In genomic region chr12:89383235-89384049, GRCh38 we compare ENCODE assay signal across 9 cellular contexts. TPM values are rescaled to one million over a fixed set of nuclear protein-coding genes. Genes with fewer than 3 reads are reported as not detected.
DNase-seq lines count a peak whose midpoint lies in the region; ATAC-seq and TF ChIP-seq lines count a peak whose summit lies in the region.
"Had no signal": no experiment of that assay in that cellular context is flagged by ENCODE, and none has a peak within 500 bp of the region (broad histone marks: within the 10 kb centered on the region; RNA-seq: fewer than 3 reads in every experiment).

No MANE protein-coding gene starts in this region.

- CTCF ChIA-PET in SK-N-SH (lab: Yijun Ruan, JAX): no interaction called here

- H3K4me3 ChIP-seq in GM23338: no peak overlapping the region
- no peak overlapping the region for H3K4me3 ChIP-seq in SK-N-SH (ENCODE audit: low read depth in 2 of 2, low read length in 1 of 2)
- H3K4me3 ChIP-seq in heart right ventricle: peak overlapping the region in 2 of 10 donors; percentile 5 to 11
- no peak overlapping the region for H3K4me3 ChIP-seq in gastrocnemius medialis

- TF ChIP-seq CTCF in GM23338 (conservative IDR thresholded peaks at IDR 0.05; ENCODE audit: low read depth in 2 of 2) (no peak), SK-N-SH (IDR thresholded peaks at IDR 0.05) (no peak), heart right ventricle (IDR thresholded peaks at IDR 0.05) (no peak), gastrocnemius medialis (IDR thresholded peaks at IDR 0.05 in 4 of 5, conservative IDR thresholded peaks at IDR 0.05 in 1 of 5) (no peak)

- WGBS in SK-N-SH (ENCODE audit: low lambda C conversion rate): 93% methylated on average over 6 of the region's 6 CpGs
- 78 to 82% methylated on average over 6 of the region's 6 CpGs for WGBS in heart right ventricle, 2 donors

- H3K4me2 ChIP-seq in GM23338 (0 out of 2 replicates have a peak overlapping the region, but pooled peaks have one; percentile 2), SK-N-SH (peak overlapping the region; percentile 46)

- H3K4me1 Mint-ChIP-seq in GM23338: peaks cover 44% of the 10 kb centered on the region

- no peak overlapping the region for H3K9ac ChIP-seq in SK-N-SH

- no peaks in the 10 kb centered on the region for H3K9me2 ChIP-seq in GM23338 (ENCODE audit: insufficient read depth)
- no peaks in the 10 kb centered on the region for H3K9me2 ChIP-seq in SK-N-SH

- DNase-seq in GM23338 (ENCODE audit: low spot score) (no peak), SK-N-SH (peak; percentile 50), heart right ventricle (no peak), gastrocnemius medialis (no peak), NCI-H526 treated with DMSO at 0.1 percent for 48 hours (lab: John Stamatoyannopoulos, UW) (no peak), glomerular visceral epithelial cell (ENCODE audit: extremely low spot score) (no peak), globus pallidus (ENCODE audit: low spot score) (no peak)
- DNase-seq: activated CD8-positive, alpha-beta memory T cell treated with anti-CD3 and anti-CD28 coated beads, Interleukin-2, amount 50 U/mL, for 48 hours had no signal

- H3K27ac Mint-ChIP-seq in GM23338: peak overlapping the region; percentile 88

- peak in 1 of 2 experiments; percentile 78; a peak in 2 of 4 replicates for TF ChIP-seq EP300 in SK-N-SH (IDR thresholded peaks at IDR 0.05; ENCODE audit: borderline replicate concordance in 1 of 2, low read depth in 1 of 2, low read length in 1 of 2)

- intact Hi-C loops in heart right ventricle (cut with DNase I) (loop anchor here in 2 of 10 donors (5.0 to 10.0 kb wide), 2 partner anchors 69 to 71 kb away; no protein-coding TSS in a partner anchor), gastrocnemius medialis (cut with DNase I; ENCODE audit: low total_unique reads) (no loop called here)

- H3K27me3 Mint-ChIP-seq in GM23338 (ENCODE audit: insufficient read depth, low read depth, poor library complexity): no peaks in the 10 kb centered on the region

- H2AFZ ChIP-seq in GM23338: peak overlapping the region; percentile 0; the same call in 1 of the 2 replicates
- H2AFZ ChIP-seq in SK-N-SH (ENCODE audit: low read depth): no peak overlapping the region

- H3F3A ChIP-seq in GM23338 (replicated peaks; ENCODE audit: low read depth): no peaks in the 10 kb centered on the region
- no peaks in the 10 kb centered on the region for H3F3A ChIP-seq in SK-N-SH (replicated peaks; ENCODE audit: insufficient read depth)

- H3K79me2 ChIP-seq in GM23338 (replicated peaks; ENCODE audit: insufficient read depth) (no peaks in the 10 kb centered on the region), SK-N-SH (ENCODE audit: insufficient read depth) (no peaks in the 10 kb centered on the region)

- H3K27me3 ChIP-seq in GM23338 (ENCODE audit: insufficient read depth) (no peaks in the 10 kb centered on the region; the same call in 1 of the 2 replicates), SK-N-SH (ENCODE audit: insufficient read depth) (no peaks in the 10 kb centered on the region), heart right ventricle (no peaks in the 10 kb centered on the region), gastrocnemius medialis (no peaks in the 10 kb centered on the region)

- in situ Hi-C loops in gastrocnemius medialis (cut with MboI; ENCODE audit: low sequenced_read_pairs in 4 of 4): loop anchor here in 1 of 4 donors (25.0 kb wide), 1 partner anchor 96 kb away; no protein-coding TSS in a partner anchor

- H3K36me3 ChIP-seq in GM23338 (ENCODE audit: insufficient read depth) (no peaks in the 10 kb centered on the region), SK-N-SH (replicated peaks in 1 of 2; ENCODE audit: control insufficient read depth in 1 of 2, insufficient read depth in 2 of 2, low read length in 1 of 2) (no peaks in the 10 kb centered on the region), heart right ventricle (no peaks in the 10 kb centered on the region), gastrocnemius medialis (no peaks in the 10 kb centered on the region)

- no peaks in the 10 kb centered on the region for H3K9me3 ChIP-seq in SK-N-SH
- H3K9me3 ChIP-seq in heart right ventricle: no peaks in the 10 kb centered on the region
- no peaks in the 10 kb centered on the region for H3K9me3 ChIP-seq in gastrocnemius medialis

- no peaks in the 10 kb centered on the region for H3K9me3 Mint-ChIP-seq in GM23338

- H3K27ac ChIP-seq in GM23338 (ENCODE audit: low read depth) (peak overlapping the region; percentile 18; the same call in 1 of the 2 replicates), SK-N-SH (ENCODE audit: low read depth in 2 of 2, low read length in 1 of 2) (peak overlapping the region; percentile 35 to 88; a peak in 3 of 4 replicates), heart right ventricle (peak overlapping the region; percentile 17 to 82 (median 62)), gastrocnemius medialis (peak overlapping the region in 1 of 4 donors; percentile 13)

- POLR2A ChIA-PET in SK-N-SH (lab: Yijun Ruan, JAX): interaction anchor here (1.5 kb wide), 1 partner anchor 29 kb away, joined by 3 read pairs; no protein-coding TSS in a partner anchor

- H3K4me3 Mint-ChIP-seq in GM23338: peak overlapping the region; percentile 2; the same call in 1 of the 3 replicates

- peaks cover 41% of the 10 kb centered on the region for H3K4me1 ChIP-seq in GM23338 (ENCODE audit: insufficient read depth)
- peaks cover 27 to 35% of the 10 kb centered on the region in 2 experiments; a peak in 3 of 4 replicates for H3K4me1 ChIP-seq in SK-N-SH (ENCODE audit: control insufficient read depth in 1 of 2, insufficient read depth in 2 of 2, low read depth in 1 of 2, low read length in 1 of 2)
- peaks cover 2 to 59% (median 38%) of the 10 kb centered on the region in 9 donors for H3K4me1 ChIP-seq in heart right ventricle
- H3K4me1 ChIP-seq in gastrocnemius medialis: peaks cover 5% of the 10 kb centered on the region in 2 donors

- TF ChIP-seq RAD21 in SK-N-SH (IDR thresholded peaks at IDR 0.05; ENCODE audit: low read length): no peak

- no peak for TF ChIP-seq POLR2A in gastrocnemius medialis (IDR thresholded peaks at IDR 0.05)

- ATAC-seq in GM23338 (peak; percentile 45), heart right ventricle (peak in 7 of 8 donors; percentile 16 to 53 (median 40)), gastrocnemius medialis (peak; percentile 48 to 53), GM18502 (IDR thresholded peaks at IDR 0.05; ENCODE audit: poor library complexity, unreplicated experiment) (no peak)

- H4K20me1 ChIP-seq in GM23338 (replicated peaks; ENCODE audit: insufficient read depth): no peaks in the 10 kb centered on the region
- no peaks in the 10 kb centered on the region for H4K20me1 ChIP-seq in SK-N-SH (ENCODE audit: insufficient read depth)

- no peaks in the 10 kb centered on the region for H3K36me3 Mint-ChIP-seq in GM23338 (ENCODE audit: low read depth)

TF ChIP-seq in GM23338, 12 proteins besides CTCF, POLR2A, EP300 and RAD21 (continues in another document):
- TF ChIP-seq POLR2AphosphoS5 (IDR thresholded peaks at IDR 0.05; ENCODE audit: low read depth) (no peak), EZH2phosphoT487 (IDR thresholded peaks at IDR 0.05; ENCODE audit: unreplicated experiment) (no peak), STAT1 (IDR thresholded peaks at IDR 0.05; ENCODE audit: unreplicated experiment) (no peak), CREB1 (CRISPR knock-in tag; IDR thresholded peaks at IDR 0.05; ENCODE audit: low read depth) (no peak), ZNF331 (CRISPR knock-in tag; IDR thresholded peaks at IDR 0.05; ENCODE audit: low read depth) (no peak), ZNF114 (CRISPR knock-in tag; IDR thresholded peaks at IDR 0.05) (no peak)

TF ChIP-seq in SK-N-SH, 30 proteins besides CTCF, POLR2A, EP300 and RAD21:
- TF ChIP-seq TCF12 (IDR thresholded peaks at IDR 0.05) (peak; percentile 66), RCOR1 (IDR thresholded peaks at IDR 0.05; ENCODE audit: low read length) (peak; percentile 88), TEAD4 (IDR thresholded peaks at IDR 0.05; ENCODE audit: borderline replicate concordance, insufficient read depth) (no peak), CHD2 (IDR thresholded peaks at IDR 0.05; ENCODE audit: low read length, partially characterized antibody) (peak; percentile 46), GATA2 (CRISPR knock-in tag; IDR thresholded peaks at IDR 0.05) (peak; percentile 81), ELF1 (IDR thresholded peaks at IDR 0.05) (no peak)

RNA-seq across cellular contexts. Expression of gene DUSP6, which starts 31.1 kb away (rescaled TPM):
- total RNA-seq in GM23338 (2014; rRNA removed; shearing (Covaris generic)): 153 and 191 TPM in 2 replicates
- polyA plus RNA-seq in GM23338 (2016; fragmentation: Nextera tagmentation; extraction: Ambion mirVana): 100 and 117 TPM in 2 replicates
- polyA plus RNA-seq in SK-N-SH (2012; rRNA removed): 64.8 and 71.4 TPM in 2 replicates
- polyA plus RNA-seq in SK-N-SH (2012; cell fraction: cytosol; rRNA removed): 37.6 and 45.0 TPM in 2 replicates
- polyA plus RNA-seq in SK-N-SH (2012; cell fraction: nucleus; rRNA removed): 225 and 270 TPM in 2 replicates
- total RNA-seq in heart right ventricle: 10 to 100 TPM; 19.7 to 43.4 (median 26.0) TPM
- 10 to 100 TPM in 1 of 2 donors, 1 to 10 TPM in 1; 9.4 to 23.4 TPM for polyA plus RNA-seq in heart right ventricle
- total RNA-seq in gastrocnemius medialis: 10 to 100 TPM in 3 of 4 donors, 1 to 10 TPM in 1; 4.2 to 23.8 (median 12.1) TPM
